19 cellular contexts compared by ENCODE assay signal in the genomic region with DNA sequence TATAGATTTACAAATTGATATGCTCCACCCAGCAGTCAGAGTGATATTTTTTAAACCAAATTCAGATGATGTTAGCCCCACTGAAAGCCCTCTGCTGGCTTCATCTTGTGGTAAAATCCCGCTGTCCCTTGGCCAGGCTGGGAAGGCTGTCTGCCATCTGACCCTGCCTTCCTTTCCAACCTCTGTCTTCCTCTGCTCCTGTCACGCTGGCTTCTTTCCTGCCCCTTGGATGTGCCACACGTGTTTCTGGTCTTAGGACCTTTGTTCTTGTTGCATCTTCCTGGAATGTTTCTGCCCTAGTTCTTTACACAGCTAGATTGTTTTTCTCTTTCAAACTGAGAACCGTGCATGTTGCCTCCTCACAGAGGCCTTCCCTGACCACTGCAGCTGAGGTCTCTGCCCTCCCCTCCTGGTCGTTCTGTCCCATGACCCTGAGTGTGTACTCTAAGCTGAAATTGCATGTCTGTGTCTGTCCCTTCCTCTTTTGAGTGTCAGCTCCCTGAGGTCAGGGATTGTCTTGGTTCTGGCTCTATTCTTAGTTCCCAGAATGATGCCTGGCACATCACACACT.
"Had no signal": no experiment of that assay in that cellular context is flagged by ENCODE, and none has a peak within 500 bp of the region (broad histone marks: within the 10 kb centered on the region; RNA-seq: fewer than 3 reads in every experiment).

No MANE protein-coding gene starts in this region.

- H3K36me3 Mint-ChIP-seq: naive B cell had no signal

- H3K9me3 ChIP-seq: body of pancreas, esophagus squamous epithelium, testis had no signal

- DNase-seq: activated CD4-positive, alpha-beta T cell treated with anti-CD3 and anti-CD28 coated beads, Interleukin-2, amount 10 ng/mL, durations not matched to agents 7 days and 5 days; activated CD4-positive, CD25-positive, alpha-beta regulatory T cell; activated naive CD4-positive, alpha-beta T cell treated with anti-CD3 and anti-CD28 coated beads, Interleukin-2, amount 50 U/mL, for 16 hours; activated T-cell treated with anti-CD3 and anti-CD28 coated beads for 4 hours; body of pancreas; cerebellar nuclear complex; esophagus squamous epithelium; foreskin fibroblast; left ventricle myocardium superior; naive B cell; stimulated activated CD4-positive, alpha-beta T cell treated with anti-CD3 and anti-CD28 coated beads, Interleukin-4, amount 100 ng/mL, for 1 hour; stimulated activated CD8-positive, alpha-beta memory T cell treated with anti-CD3 and anti-CD28 coated beads, Interleukin-4, amount 100 ng/mL, for 48 hours; stimulated activated naive CD8-positive, alpha-beta T cell treated with anti-CD3 and anti-CD28 coated beads, Interleukin-15, Interleukin-2, amounts not matched to agents 100 U/mL and 50 U/mL, for 24 hours; testis had no signal

- H3K27me3 Mint-ChIP-seq: activated CD4-positive, alpha-beta T cell treated with anti-CD3 and anti-CD28 coated beads, Interleukin-2, amount 10 ng/mL, durations not matched to agents 7 days and 5 days; naive B cell; progenitor cell of endocrine pancreas had no signal

- H3K27ac Mint-ChIP-seq: T-helper 1 cell treated with Interleukin-12 subunit alpha and Interleukin-12 subunit beta and Interleukin-4 antibody, amounts not matched to agents 30 μg/mL and 1 μg/mL, for 36 hours had no signal

- H3K4me3 Mint-ChIP-seq: activated CD4-positive, alpha-beta T cell treated with anti-CD3 and anti-CD28 coated beads, Interleukin-2, amount 10 ng/mL, durations not matched to agents 7 days and 5 days; naive B cell; T-helper 1 cell treated with Interleukin-12 subunit alpha and Interleukin-12 subunit beta and Interleukin-4 antibody, amounts not matched to agents 30 μg/mL and 1 μg/mL, for 36 hours had no signal

- H3K4me3 ChIP-seq: body of pancreas, esophagus squamous epithelium, testis had no signal

- ATAC-seq: left ventricle myocardium superior; SK-N-SH treated with all-trans-retinoic acid at 6 μM for 48 hours; stimulated activated naive CD8-positive, alpha-beta T cell treated with anti-CD3 and anti-CD28 coated beads, Interleukin-15, Interleukin-2, amounts not matched to agents 100 U/mL and 50 U/mL, for 24 hours had no signal

- FAIRE-seq: endometrium, kidney had no signal

- H3K4me1 ChIP-seq: esophagus squamous epithelium, testis had no signal

- H3K9me3 Mint-ChIP-seq: activated CD4-positive, alpha-beta T cell treated with anti-CD3 and anti-CD28 coated beads, Interleukin-2, amount 10 ng/mL, durations not matched to agents 7 days and 5 days; naive B cell; T-helper 1 cell treated with Interleukin-12 subunit alpha and Interleukin-12 subunit beta and Interleukin-4 antibody, amounts not matched to agents 30 μg/mL and 1 μg/mL, for 36 hours had no signal

- H3K27ac ChIP-seq: body of pancreas, esophagus squamous epithelium, testis had no signal

- H3K27me3 ChIP-seq: body of pancreas, esophagus squamous epithelium, testis had no signal
